In genomic region chr6:33586108-33586640, GRCh38 we compare ENCODE assay signal across 10 cellular contexts. TPM values are rescaled to one million over a fixed set of nuclear protein-coding genes. Genes with fewer than 3 reads are reported as not detected.
DNase-seq lines count a peak whose midpoint lies in the region; ATAC-seq, FAIRE-seq and TF ChIP-seq lines count a peak whose summit lies in the region.
"Had no signal": no experiment of that assay in that cellular context is flagged by ENCODE, and none has a peak within 500 bp of the region (broad histone marks: within the 10 kb centered on the region; RNA-seq: fewer than 3 reads in every experiment).

No MANE protein-coding gene starts in this region.

- intact Hi-C loops in GM12878 (cut with micrococcal nuclease; ENCODE audit: unreplicated experiment): loop anchor here (10.0 kb wide), 1 partner anchor 569 kb away; no protein-coding TSS in a partner anchor

- CTCF ChIA-PET in SK-N-SH (lab: Yijun Ruan, JAX): interaction anchor here (0.7 to 8.6 kb wide), 26 partner anchors 9 to 441 kb away, joined by 3 to 188 read pairs (median 6); partner anchors contain the start of genes ITPR3 and UQCC2
- CTCF ChIA-PET in GM12878 (lab: Yijun Ruan, JAX): interaction anchor here (0.5 to 7.6 kb wide), 18 partner anchors 11 to 442 kb away, joined by 3 to 235 read pairs (median 4); partner anchors contain the start of genes CUTA, UQCC2 and ZBTB9

- DNase-seq in SK-N-SH: no peak
- DNase-seq in GM12878 (ENCODE audit: low read depth, low spot score): no peak
- DNase-seq in cerebellar nuclear complex (lab: John Stamatoyannopoulos, UW): no peak
- DNase-seq in effector CD8-positive, alpha-beta T cell (lab: John Stamatoyannopoulos, UW): no peak

- SMC1A ChIA-PET in GM12878 (lab: Charles Lee; ENCODE audit: uncharacterized antibody, unreplicated experiment): interaction anchor here (0.7 to 6.9 kb wide), 7 partner anchors 20 to 135 kb away, joined by 3 to 122 read pairs (median 3); partner anchors contain the start of gene UQCC2

- POLR2A ChIA-PET in SK-N-SH (lab: Yijun Ruan, JAX): interaction anchor here (2.0 kb wide), 1 partner anchor 125 kb away, joined by 6 read pairs; the partner anchor contains the start of gene UQCC2
- POLR2A ChIA-PET in GM12878 (lab: Charles Lee): interaction anchor here (0.6 to 1.6 kb wide), 3 partner anchors 9 to 26 kb away, joined by 4 to 5 read pairs (median 5); no protein-coding TSS in a partner anchor

- TF ChIP-seq POLR2A in GM12878 (IDR thresholded peaks at IDR 0.05; ENCODE audit: low read depth, low read length): no peak

- ATAC-seq in SK-N-SH treated with all-trans-retinoic acid at 6 μM for 48 hours (no peak), GM12878 (no peak), HG02970 (IDR thresholded peaks at IDR 0.05; ENCODE audit: low FRiP score, unreplicated experiment) (no peak)

- FAIRE-seq in GM12878 (lab: Jason Lieb, UNC): no peak
- FAIRE-seq: A204.1 had no signal

- H3K4me1 ChIP-seq in SK-N-SH (ENCODE audit: control insufficient read depth in 1 of 2, insufficient read depth in 2 of 2, low read depth in 1 of 2, low read length in 1 of 2) (peaks cover 11 to 25% of the 10 kb centered on the region in 2 experiments; a peak in 3 of 4 replicates), KMS-11 (ENCODE audit: low read depth, poor library complexity, severe bottlenecking) (peaks cover 23% of the 10 kb centered on the region), GM12878 (ENCODE audit: control insufficient read depth, insufficient read depth, low read length) (peaks cover 29% of the 10 kb centered on the region), parathyroid adenoma (no peaks in the 10 kb centered on the region)
- H3K4me1 ChIP-seq: prostate gland had no signal

- RAD21 ChIA-PET in GM12878 (lab: Charles Lee; ENCODE audit: unreplicated experiment): interaction anchor here (0.7 to 6.6 kb wide), 8 partner anchors 10 to 184 kb away, joined by 3 to 86 read pairs (median 3); partner anchors contain the start of gene UQCC2

- in situ Hi-C loops in GM12878 (cut with MboI): loop anchor here (5.0 kb wide), 1 partner anchor 116 kb away; no protein-coding TSS in a partner anchor

- WGBS in SK-N-SH (ENCODE audit: low lambda C conversion rate): 73% methylated on average over 9 of the region's 9 CpGs
- 65% methylated on average over 9 of the region's 9 CpGs for WGBS in GM12878 (ENCODE audit: insufficient coverage, insufficient replicate concordance, low lambda C conversion rate, missing lambda C conversion rate)

- no peak overlapping the region for H3K27ac ChIP-seq in SK-N-SH (ENCODE audit: low read depth in 2 of 2, low read length in 1 of 2)
- no peak overlapping the region for H3K27ac ChIP-seq in KMS-11
- H3K27ac ChIP-seq in GM12878 (ENCODE audit: control insufficient read depth, insufficient read depth): no peak overlapping the region
- H3K27ac ChIP-seq in parathyroid adenoma: no peak overlapping the region
- H3K27ac ChIP-seq: prostate gland had no signal

- H2AFZ ChIP-seq in SK-N-SH (ENCODE audit: low read depth): no peak overlapping the region; the same call in 1 of the 2 replicates
- peak overlapping the region; percentile 77 for H2AFZ ChIP-seq in KMS-11 (ENCODE audit: low read depth)
- peak overlapping the region; percentile 72 for H2AFZ ChIP-seq in GM12878 (ENCODE audit: control insufficient read depth, low read depth, low read length)
- H2AFZ ChIP-seq in parathyroid adenoma: no peak overlapping the region

- BruUV-seq in GM12878 (replicated peaks; lab: Mats Ljungman, UMichigan): no TSS peak

- TF ChIP-seq RAD21 in SK-N-SH (IDR thresholded peaks at IDR 0.05; ENCODE audit: low read length) (no peak), GM12878 (IDR thresholded peaks at IDR 0.05; ENCODE audit: insufficient read depth, low read depth, low read length) (no peak)

- H3K4me3 ChIP-seq in SK-N-SH (ENCODE audit: low read depth in 2 of 2, low read length in 1 of 2) (no peak overlapping the region; a peak in 2 of 4 replicates), KMS-11 (IDR thresholded peaks at IDR 0.05; ENCODE audit: insufficient read depth, low read depth, low read length) (no peak overlapping the region), GM12878 (no peak overlapping the region; the same call in 1 of the 2 replicates), parathyroid adenoma (ENCODE audit: low read depth, low read length) (peak overlapping the region; percentile 14)
- H3K4me3 ChIP-seq: prostate gland had no signal

- H3K27me3 ChIP-seq in SK-N-SH (ENCODE audit: insufficient read depth): no peaks in the 10 kb centered on the region
- no peaks in the 10 kb centered on the region for H3K27me3 ChIP-seq in KMS-11 (ENCODE audit: insufficient read depth, low read depth)
- H3K27me3 ChIP-seq in GM12878 (replicated peaks in 1 of 2; ENCODE audit: control insufficient read depth in 2 of 2, insufficient read depth in 2 of 2, low read length in 1 of 2): no peaks in the 10 kb centered on the region
- H3K27me3 ChIP-seq in parathyroid adenoma (ENCODE audit: control insufficient read depth, insufficient read depth, low read length): no peaks in the 10 kb centered on the region

- H3K36me3 ChIP-seq in SK-N-SH (replicated peaks in 1 of 2; ENCODE audit: control insufficient read depth in 1 of 2, insufficient read depth in 2 of 2, low read length in 1 of 2) (no peaks in the 10 kb centered on the region), KMS-11 (ENCODE audit: insufficient read depth) (no peaks in the 10 kb centered on the region), GM12878 (ENCODE audit: control insufficient read depth in 2 of 2, insufficient read depth in 2 of 2, low read length in 1 of 2) (no peaks in the 10 kb centered on the region), parathyroid adenoma (ENCODE audit: control insufficient read depth, insufficient read depth, low read length) (no peaks in the 10 kb centered on the region)
- H3K36me3 ChIP-seq: prostate gland had no signal

- H3K4me2 ChIP-seq in SK-N-SH (peak overlapping the region; percentile 43), KMS-11 (peak overlapping the region; percentile 39), GM12878 (ENCODE audit: control insufficient read depth, insufficient read depth) (peak overlapping the region; percentile 30; the same call in 1 of the 2 replicates), parathyroid adenoma (ENCODE audit: low read length) (peak overlapping the region; percentile 60)

- H3K9me3 ChIP-seq in SK-N-SH (no peaks in the 10 kb centered on the region), GM12878 (replicated peaks; ENCODE audit: control insufficient read depth, insufficient read depth, low read length) (no peaks in the 10 kb centered on the region), parathyroid adenoma (ENCODE audit: control insufficient read depth, low read length) (no peaks in the 10 kb centered on the region)
- H3K9me3 ChIP-seq: prostate gland had no signal

- H3K79me2 ChIP-seq in SK-N-SH (ENCODE audit: insufficient read depth): no peaks in the 10 kb centered on the region
- no peaks in the 10 kb centered on the region for H3K79me2 ChIP-seq in KMS-11 (ENCODE audit: insufficient read depth, low read depth)
- no peaks in the 10 kb centered on the region for H3K79me2 ChIP-seq in GM12878 (ENCODE audit: control insufficient read depth, insufficient read depth, low read length)
- no peaks in the 10 kb centered on the region for H3K79me2 ChIP-seq in parathyroid adenoma

- no peak for TF ChIP-seq CTCF in SK-N-SH (IDR thresholded peaks at IDR 0.05)
- TF ChIP-seq CTCF in KMS-11 (conservative IDR thresholded peaks at IDR 0.05; ENCODE audit: low read depth, low read length): no peak
- no peak for TF ChIP-seq CTCF in GM12878 (IDR thresholded peaks at IDR 0.05 in 2 of 3, conservative IDR thresholded peaks at IDR 0.05 in 1 of 3; ENCODE audit: control insufficient read depth in 2 of 3, extremely low read depth in 1 of 3, insufficient read depth in 1 of 3, low read depth in 3 of 3, low read length in 3 of 3)
- no peak for TF ChIP-seq CTCF in parathyroid adenoma (IDR thresholded peaks at IDR 0.05)

- H4K20me1 ChIP-seq in SK-N-SH (ENCODE audit: insufficient read depth): no peaks in the 10 kb centered on the region
- no peaks in the 10 kb centered on the region for H4K20me1 ChIP-seq in KMS-11 (ENCODE audit: insufficient read depth)
- H4K20me1 ChIP-seq in GM12878 (ENCODE audit: control insufficient read depth, insufficient read depth): no peaks in the 10 kb centered on the region

- no peaks in the 10 kb centered on the region for H3K9me2 ChIP-seq in SK-N-SH

- H3F3A ChIP-seq in SK-N-SH (replicated peaks; ENCODE audit: insufficient read depth): no peaks in the 10 kb centered on the region

- no peak overlapping the region for H3K9ac ChIP-seq in SK-N-SH
- no peak overlapping the region for H3K9ac ChIP-seq in KMS-11
- no peak overlapping the region for H3K9ac ChIP-seq in GM12878 (ENCODE audit: control insufficient read depth, insufficient read depth, low read length)
- H3K9ac ChIP-seq in parathyroid adenoma: no peak overlapping the region

- TF ChIP-seq EP300 in SK-N-SH (IDR thresholded peaks at IDR 0.05; ENCODE audit: borderline replicate concordance in 1 of 2, low read depth in 1 of 2, low read length in 1 of 2) (no peak), GM12878 (IDR thresholded peaks at IDR 0.05; ENCODE audit: borderline replicate concordance in 1 of 2, control insufficient read depth in 1 of 2, low read depth in 2 of 2, low read length in 2 of 2) (no peak)

RNA-seq across cellular contexts. Expression of gene BAK1, which starts 6.1 kb away (rescaled TPM):
- 15.4 and 21.2 TPM in 2 replicates for polyA plus RNA-seq in SK-N-SH (2012; rRNA removed)
- 9.1 and 14.5 TPM in 2 replicates for polyA plus RNA-seq in SK-N-SH (2012; cell fraction: cytosol; rRNA removed)
- 16.2 and 20.5 TPM in 2 replicates for polyA plus RNA-seq in SK-N-SH (2012; cell fraction: nucleus; rRNA removed)
- 12.7 and 16.3 TPM in 2 replicates for total RNA-seq in GM12878 (2013; cell fraction: nucleolus; rRNA removed)
- 9.3 and 9.4 TPM in 2 replicates for total RNA-seq in GM12878 (2014; rRNA removed)
- 23.9 and 26.6 TPM in 2 replicates for total RNA-seq in GM12878 (2014; rRNA removed; fragmentation: Illumina TruSeq; extraction: Trizol)
- 36.7 and 37.6 TPM in 2 replicates for total RNA-seq in GM12878 (2021)
- 13.2 TPM for polyA plus RNA-seq in GM12878 (2011; ENCODE audit: low read depth)
- polyA plus RNA-seq in GM12878 (2011; rRNA removed): 18.1 and 31.0 TPM in 2 replicates
- polyA plus RNA-seq in GM12878 (2011; cell fraction: cytosol; rRNA removed): 45.3 and 55.6 TPM in 2 replicates
- polyA plus RNA-seq in GM12878 (2011; cell fraction: nucleus; rRNA removed): 32.2 and 33.3 TPM in 2 replicates
- 25.8 and 26.9 TPM in 2 replicates for polyA plus RNA-seq in GM12878 (2012)
- 14.4 and 28.2 TPM in 2 replicates for polyA plus RNA-seq in GM12878 (2014; fragmentation: Illumina TruSeq; extraction: Trizol)
- polyA plus RNA-seq in GM12878 (2014; fragmentation: Nextera tagmentation; extraction: Ambion mirVana): 10 to 100 TPM in 1 of 2 experiments, 1 to 10 TPM in 1; 6.3 to 13.0 TPM
- polyA plus RNA-seq in GM12878 (2014; rRNA removed): 38.1 and 44.5 TPM in 2 replicates
- 10 to 100 TPM; 65.7 to 65.8 TPM for polyA plus RNA-seq in GM12878 (2016; fragmentation: Nextera tagmentation; extraction: Ambion mirVana)
- polyA minus RNA-seq in GM12878 (2011; rRNA and poly(A)+ RNA removed): 26.0 and 47.5 TPM in 2 replicates
- polyA minus RNA-seq in GM12878 (2011; cell fraction: cytosol; rRNA and poly(A)+ RNA removed): 18.6 and 19.3 TPM in 2 replicates
- polyA minus RNA-seq in GM12878 (2011; cell fraction: nucleus; rRNA and poly(A)+ RNA removed): 8.0 and 12.3 TPM in 2 replicates

RNA-seq across cellular contexts. Expression of gene ITPR3, which starts 34.9 kb away (rescaled TPM):
- polyA plus RNA-seq in SK-N-SH (2012; rRNA removed) (4.7 and 8.1 TPM in 2 replicates), GM12878 (2011; rRNA removed) (7.2 and 15.6 TPM in 2 replicates), GM12878 (2014; fragmentation: Illumina TruSeq; extraction: Trizol) (6.7 and 14.6 TPM in 2 replicates), GM12878 (2014; fragmentation: Nextera tagmentation; extraction: Ambion mirVana) (under 1 TPM; 0.32 to 0.44 TPM), GM12878 (2014; rRNA removed) (23.0 and 27.0 TPM in 2 replicates), GM12878 (2016; fragmentation: Nextera tagmentation; extraction: Ambion mirVana) (1 to 10 TPM; 8.9 to 9.1 TPM)
- 1.9 and 3.7 TPM in 2 replicates for polyA plus RNA-seq in SK-N-SH (2012; cell fraction: cytosol; rRNA removed)
- polyA plus RNA-seq in SK-N-SH (2012; cell fraction: nucleus; rRNA removed): 22.6 and 23.4 TPM in 2 replicates
- total RNA-seq in GM12878 (2013; cell fraction: nucleolus; rRNA removed): 77.4 and 90.2 TPM in 2 replicates
- total RNA-seq in GM12878 (2014; rRNA removed) (12.7 and 15.4 TPM in 2 replicates), GM12878 (2014; rRNA removed; fragmentation: Illumina TruSeq; extraction: Trizol) (7.6 and 8.3 TPM in 2 replicates), GM12878 (2021) (30.3 and 34.0 TPM in 2 replicates)
- polyA plus RNA-seq in GM12878 (2011; ENCODE audit: low read depth): 7.4 TPM
- 16.7 and 18.8 TPM in 2 replicates for polyA plus RNA-seq in GM12878 (2011; cell fraction: cytosol; rRNA removed)
- polyA plus RNA-seq in GM12878 (2011; cell fraction: nucleus; rRNA removed): 202 and 205 TPM in 2 replicates
- polyA plus RNA-seq in GM12878 (2012): 13.1 and 19.2 TPM in 2 replicates
- polyA minus RNA-seq in GM12878 (2011; rRNA and poly(A)+ RNA removed): 27.9 and 34.0 TPM in 2 replicates
- 12.8 and 14.2 TPM in 2 replicates for polyA minus RNA-seq in GM12878 (2011; cell fraction: cytosol; rRNA and poly(A)+ RNA removed)
- polyA minus RNA-seq in GM12878 (2011; cell fraction: nucleus; rRNA and poly(A)+ RNA removed): 43.2 and 61.9 TPM in 2 replicates

Comparison
In these comparisons a context has a peak if more than half of its experiments do, and no peak if none do; other contexts are left out.
1. H2AFZ ChIP-seq: peak in KMS-11 (single experiment) and GM12878 (single experiment); none in SK-N-SH (single experiment) and parathyroid adenoma (single experiment).
2. Peak in every context shown above with its lines, with median percentiles within 50 percentile points of each other: H3K4me2 ChIP-seq.